9 cellular contexts compared by ENCODE assay signal in genomic region chr11:67006029-67006884, GRCh38. TPM values are rescaled to one million over a fixed set of nuclear protein-coding genes. Genes with fewer than 3 reads are reported as not detected.
DNase-seq lines count a peak whose midpoint lies in the region; ATAC-seq, FAIRE-seq and TF ChIP-seq lines count a peak whose summit lies in the region.
"Had no signal": no experiment of that assay in that cellular context is flagged by ENCODE, and none has a peak within 500 bp of the region (broad histone marks: within the 10 kb centered on the region; RNA-seq: fewer than 3 reads in every experiment).

No MANE protein-coding gene starts in this region.

- no peaks in the 10 kb centered on the region for H4K20me1 ChIP-seq in keratinocyte (ENCODE audit: control insufficient read depth, extremely low read depth, insufficient read depth, low read length)

- no peak for ATAC-seq in HG02759 (IDR thresholded peaks at IDR 0.05; ENCODE audit: unreplicated experiment)
- no peak for ATAC-seq in GM21529 (IDR thresholded peaks at IDR 0.05; ENCODE audit: unreplicated experiment)
- no peak for ATAC-seq in GM21825 (IDR thresholded peaks at IDR 0.05; ENCODE audit: unreplicated experiment)
- ATAC-seq in GM18868 (IDR thresholded peaks at IDR 0.05; ENCODE audit: unreplicated experiment) = no peak

- no peaks in the 10 kb centered on the region for H3K9me1 ChIP-seq in keratinocyte (ENCODE audit: control insufficient read depth, extremely low read depth, insufficient read depth, low read length)

- no peak overlapping the region for H3K9ac ChIP-seq in keratinocyte (ENCODE audit: control insufficient read depth, extremely low read depth, insufficient read depth, low read length)

- H2AFZ ChIP-seq in keratinocyte (ENCODE audit: control insufficient read depth, low read length) = peak overlapping the region; percentile 85

- no peak overlapping the region for H3K4me2 ChIP-seq in keratinocyte (ENCODE audit: control insufficient read depth, extremely low read depth, insufficient read depth, low read depth, low read length)

- TF ChIP-seq CTCF in WERI-Rb-1 (IDR thresholded peaks at IDR 0.05; ENCODE audit: low read depth, low read length) (no peak), keratinocyte (optimal IDR thresholded peaks at IDR 0.05 in 1 of 3, IDR thresholded peaks at IDR 0.05 in 1 of 3, conservative IDR thresholded peaks at IDR 0.05 in 1 of 3; ENCODE audit: extremely low read depth in 1 of 3, insufficient read depth in 2 of 3, low read length in 3 of 3) (no peak)

- H3K36me3 ChIP-seq in WERI-Rb-1 = no peaks in the 10 kb centered on the region
- H3K36me3 ChIP-seq in keratinocyte (ENCODE audit: control insufficient read depth in 2 of 2, extremely low read depth in 1 of 2, insufficient read depth in 2 of 2, low read length in 2 of 2) = no peaks in the 10 kb centered on the region

- no peaks in the 10 kb centered on the region for H3K9me3 ChIP-seq in WERI-Rb-1 (ENCODE audit: severe bottlenecking)
- no peaks in the 10 kb centered on the region for H3K9me3 ChIP-seq in keratinocyte (ENCODE audit: control insufficient read depth, low read depth, low read length)

- H3K4me1 ChIP-seq in keratinocyte (ENCODE audit: control insufficient read depth, extremely low read depth, insufficient read depth, low read length) = no peaks in the 10 kb centered on the region

- H3K27me3 ChIP-seq in WERI-Rb-1 (ENCODE audit: insufficient read depth, low read depth, severe bottlenecking) (no peaks in the 10 kb centered on the region), keratinocyte (ENCODE audit: control insufficient read depth, extremely low read depth, insufficient read depth, low read length) (no peaks in the 10 kb centered on the region)

- no peaks in the 10 kb centered on the region for H3K79me2 ChIP-seq in keratinocyte (ENCODE audit: control insufficient read depth, insufficient read depth, low read length)

- H3K27ac ChIP-seq in WERI-Rb-1 (no peak overlapping the region), keratinocyte (ENCODE audit: control insufficient read depth, insufficient read depth, low read length) (no peak overlapping the region)

- H3K4me3 ChIP-seq in WERI-Rb-1 (ENCODE audit: low read depth, low read length) (no peak overlapping the region), keratinocyte (ENCODE audit: control insufficient read depth in 2 of 3, extremely low read depth in 1 of 3, insufficient read depth in 2 of 3, low read depth in 1 of 3, low read length in 3 of 3) (peak overlapping the region in 1 of 3 experiments; percentile 11)

- no peak for FAIRE-seq in keratinocyte (lab: Jason Lieb, UNC)

- dilution Hi-C loops in keratinocyte (cut with MboI; ENCODE audit: extremely low pct_ligation_motif_present, low sequenced_read_pairs) = no loop called here

- DNase-seq in Daoy (ENCODE audit: low read depth) (peak; percentile 48), HuH-7 (ENCODE audit: low spot score) (peak; percentile 99), WERI-Rb-1 (peak; percentile 28), keratinocyte (ENCODE audit: low read depth, low spot score) (no peak)
- DNase-seq: activated CD8-positive, alpha-beta memory T cell treated with anti-CD3 and anti-CD28 coated beads, Interleukin-2, amount 50 U/mL, for 48 hours had no signal

RNA-seq across cellular contexts. Expression of gene SYT12, which starts 16.7 kb away (rescaled TPM):
- 0.15 and 1.1 TPM in 2 replicates for total RNA-seq in Daoy (2014; rRNA removed; shearing (Covaris generic))
- 0.05 to 0.09 TPM in 2 of 3 replicates, not detected in the other for polyA plus RNA-seq in keratinocyte
- polyA plus RNA-seq in keratinocyte (2011; ENCODE audit: low read depth) = not detected
- 0.01 and 0.02 TPM in 2 replicates for polyA plus RNA-seq in keratinocyte (2011; cell fraction: cytosol; rRNA removed)
- polyA plus RNA-seq in keratinocyte (2011; cell fraction: nucleus; rRNA removed) = 0.05 and 0.23 TPM in 2 replicates
- polyA plus RNA-seq in keratinocyte (2012; ENCODE audit: low replicate concordance) = 0.08 and 0.16 TPM in 2 replicates
- polyA minus RNA-seq in keratinocyte = 0.03 to 0.16 TPM (median 0.13 TPM) in 3 replicates
- 0.38 TPM for polyA minus RNA-seq in keratinocyte (2011; cell fraction: cytosol; rRNA and poly(A)+ RNA removed)
- polyA minus RNA-seq in keratinocyte (2011; cell fraction: nucleus; rRNA and poly(A)+ RNA removed) = 0.11 and 0.16 TPM in 2 replicates

RNA-seq across cellular contexts. Expression of gene C11orf86, which starts 31.2 kb away (rescaled TPM):
- not detected in 2 replicates for total RNA-seq in Daoy (2014; rRNA removed; shearing (Covaris generic))
- not detected in 3 replicates for polyA plus RNA-seq in keratinocyte
- not detected for polyA plus RNA-seq in keratinocyte (2011; ENCODE audit: low read depth)
- not detected in 2 replicates for polyA plus RNA-seq in keratinocyte (2011; cell fraction: cytosol; rRNA removed)
- polyA plus RNA-seq in keratinocyte (2011; cell fraction: nucleus; rRNA removed) = not detected in 2 replicates
- not detected in 2 replicates for polyA plus RNA-seq in keratinocyte (2012; ENCODE audit: low replicate concordance)
- not detected in 3 replicates for polyA minus RNA-seq in keratinocyte
- polyA minus RNA-seq in keratinocyte (2011; cell fraction: cytosol; rRNA and poly(A)+ RNA removed) = not detected
- polyA minus RNA-seq in keratinocyte (2011; cell fraction: nucleus; rRNA and poly(A)+ RNA removed) = not detected in 2 replicates

RNA-seq across cellular contexts. Expression of gene PC, which starts 48.1 kb away (rescaled TPM):
- 15.2 and 28.4 TPM in 2 replicates for total RNA-seq in Daoy (2014; rRNA removed; shearing (Covaris generic))
- polyA plus RNA-seq in keratinocyte = 13.3 to 23.2 TPM (median 17.0 TPM) in 3 replicates
- 6.8 TPM for polyA plus RNA-seq in keratinocyte (2011; ENCODE audit: low read depth)
- 6.1 and 15.8 TPM in 2 replicates for polyA plus RNA-seq in keratinocyte (2011; cell fraction: cytosol; rRNA removed)
- 41.2 and 55.4 TPM in 2 replicates for polyA plus RNA-seq in keratinocyte (2011; cell fraction: nucleus; rRNA removed)
- 9.4 and 43.5 TPM in 2 replicates for polyA plus RNA-seq in keratinocyte (2012; ENCODE audit: low replicate concordance)
- polyA minus RNA-seq in keratinocyte = 25.0 to 87.4 TPM (median 26.8 TPM) in 3 replicates
- 40.7 TPM for polyA minus RNA-seq in keratinocyte (2011; cell fraction: cytosol; rRNA and poly(A)+ RNA removed)
- polyA minus RNA-seq in keratinocyte (2011; cell fraction: nucleus; rRNA and poly(A)+ RNA removed) = 43.2 and 49.5 TPM in 2 replicates

RNA-seq across cellular contexts. Expression of gene RHOD, which starts 50.4 kb away (rescaled TPM):
- total RNA-seq in Daoy (2014; rRNA removed; shearing (Covaris generic)) = not detected in 2 replicates
- polyA plus RNA-seq in keratinocyte = 113 to 235 TPM (median 119 TPM) in 3 replicates
- polyA plus RNA-seq in keratinocyte (2011; ENCODE audit: low read depth) = 534 TPM
- 86.2 and 199 TPM in 2 replicates for polyA plus RNA-seq in keratinocyte (2011; cell fraction: cytosol; rRNA removed)
- 50.8 and 66.9 TPM in 2 replicates for polyA plus RNA-seq in keratinocyte (2011; cell fraction: nucleus; rRNA removed)
- polyA plus RNA-seq in keratinocyte (2012; ENCODE audit: low replicate concordance) = 156 and 276 TPM in 2 replicates
- polyA minus RNA-seq in keratinocyte = 35.5 to 161 TPM (median 81.9 TPM) in 3 replicates
- 171 TPM for polyA minus RNA-seq in keratinocyte (2011; cell fraction: cytosol; rRNA and poly(A)+ RNA removed)
- 25.4 and 34.8 TPM in 2 replicates for polyA minus RNA-seq in keratinocyte (2011; cell fraction: nucleus; rRNA and poly(A)+ RNA removed)
